In genomic region chr17:47654991-47655390, GRCh38 we compare ENCODE assay signal across 15 cellular contexts. TPM values are rescaled to one million over a fixed set of nuclear protein-coding genes. Genes with fewer than 3 reads are reported as not detected.
A peak's percentile ranks its signal among the peaks of the same experiment; 100 is the strongest.
DNase-seq lines count a peak whose midpoint lies in the region; ATAC-seq, FAIRE-seq and TF ChIP-seq lines count a peak whose summit lies in the region.
"Had no signal": no experiment of that assay in that cellular context is flagged by ENCODE, and none has a peak within 500 bp of the region (broad histone marks: within the 10 kb centered on the region; RNA-seq: fewer than 3 reads in every experiment).

No MANE protein-coding gene starts in this region.

- peak overlapping the region; percentile 60 for H3K4me3 Mint-ChIP-seq in activated CD4-positive, alpha-beta T cell treated with anti-CD3 and anti-CD28 coated beads for 36 hours

- intact Hi-C loops in activated CD4-positive, alpha-beta T cell treated with anti-CD3 and anti-CD28 coated beads for 36 hours (cut with DNase I, micrococcal nuclease) = no loop called here
- intact Hi-C loops in PC-3 (cut with micrococcal nuclease) (no loop called here), endothelial cell of umbilical vein (cut with micrococcal nuclease) (loop anchor here (5.0 kb wide), 1 partner anchor 32 kb away; no protein-coding TSS in a partner anchor)

- H3K9me3 ChIP-seq in PC-3 (ENCODE audit: low read length) (no peaks in the 10 kb centered on the region), endothelial cell of umbilical vein (replicated peaks; ENCODE audit: control insufficient read depth, insufficient read depth, low read length) (no peaks in the 10 kb centered on the region), trophoblast cell (ENCODE audit: insufficient read depth, low read depth, low read length) (no peaks in the 10 kb centered on the region)
- H3K9me3 ChIP-seq: ascending aorta, heart left ventricle, left lung, MG63 had no signal

- peak overlapping the region; percentile 10 for H3K4ac ChIP-seq in trophoblast cell (ENCODE audit: low read depth, low read length)

- peaks cover 37% of the 10 kb centered on the region for H3K4me1 ChIP-seq in PC-3 (ENCODE audit: insufficient read depth, low read length)
- H3K4me1 ChIP-seq in endothelial cell of umbilical vein (ENCODE audit: control insufficient read depth, extremely low read depth, insufficient read depth, low read length) = peaks cover 30% of the 10 kb centered on the region
- peaks cover 0 to 1% of the 10 kb centered on the region in 2 experiments for H3K4me1 ChIP-seq in trophoblast cell (ENCODE audit: control insufficient read depth in 1 of 2, insufficient read depth in 2 of 2, low read length in 2 of 2)

- H3K14ac ChIP-seq in trophoblast cell (ENCODE audit: low read length) = no peak overlapping the region

- POLR2A ChIA-PET in activated CD4-positive, alpha-beta T cell treated with anti-CD3 and anti-CD28 coated beads for 36 hours (lab: Charles Lee) = interaction anchor here (1.1 to 1.3 kb wide), 2 partner anchors 9 to 11 kb away, joined by 5 to 7 read pairs; no protein-coding TSS in a partner anchor
- POLR2A ChIA-PET in PC-3 (lab: Charles Lee; ENCODE audit: unreplicated experiment) (no interaction called here), endothelial cell of umbilical vein (lab: Charles Lee) (interaction anchor here (1.0 kb wide), 1 partner anchor 9 kb away, joined by 4 read pairs; no protein-coding TSS in a partner anchor)

- peak overlapping the region; percentile 66 for H3K27ac Mint-ChIP-seq in activated CD4-positive, alpha-beta T cell treated with anti-CD3 and anti-CD28 coated beads for 36 hours

- H3K36me3 Mint-ChIP-seq in activated CD4-positive, alpha-beta T cell treated with anti-CD3 and anti-CD28 coated beads for 36 hours (ENCODE audit: low read depth) = peaks cover 81% of the 10 kb centered on the region

- peaks cover 75% of the 10 kb centered on the region for H3K4me1 Mint-ChIP-seq in activated CD4-positive, alpha-beta T cell treated with anti-CD3 and anti-CD28 coated beads for 36 hours

- H3F3A ChIP-seq in PC-3 (ENCODE audit: low read length, unreplicated experiment) = peaks cover 3% of the 10 kb centered on the region

- H3K27me3 ChIP-seq in PC-3 (ENCODE audit: low read length) = no peaks in the 10 kb centered on the region
- no peaks in the 10 kb centered on the region for H3K27me3 ChIP-seq in endothelial cell of umbilical vein (ENCODE audit: control insufficient read depth in 2 of 2, insufficient read depth in 2 of 2, low read length in 2 of 2)
- H3K27me3 ChIP-seq in trophoblast cell (ENCODE audit: insufficient read depth, low read length) = no peaks in the 10 kb centered on the region
- H3K27me3 ChIP-seq: ascending aorta, heart left ventricle, left lung, MG63 had no signal

- BruUV-seq in PC-3 (replicated peaks; lab: Mats Ljungman, UMichigan) (no TSS peak), endothelial cell of umbilical vein (replicated peaks; lab: Mats Ljungman, UMichigan) (no TSS peak)

- H4K8ac ChIP-seq in trophoblast cell (ENCODE audit: low read depth, low read length) = no peak overlapping the region

- TF ChIP-seq POLR2A in endothelial cell of umbilical vein (IDR thresholded peaks at IDR 0.05; ENCODE audit: low read depth, low read length) = no peak

- no peak overlapping the region for H4K91ac ChIP-seq in trophoblast cell (ENCODE audit: low read depth, low read length)

- peaks cover 78% of the 10 kb centered on the region for H3K36me3 ChIP-seq in PC-3 (ENCODE audit: low read depth, low read length)
- H3K36me3 ChIP-seq in endothelial cell of umbilical vein (ENCODE audit: control insufficient read depth in 2 of 2, extremely low read depth in 1 of 2, insufficient read depth in 2 of 2, low read length in 2 of 2) = peaks cover 37 to 41% of the 10 kb centered on the region in 2 experiments
- peaks cover 26 to 54% of the 10 kb centered on the region in 2 experiments for H3K36me3 ChIP-seq in trophoblast cell (ENCODE audit: control insufficient read depth in 1 of 2, insufficient read depth in 2 of 2, low read length in 2 of 2)

- H2BK5ac ChIP-seq in trophoblast cell (ENCODE audit: low read depth, low read length, poor library complexity) = no peak overlapping the region

- no peak overlapping the region for H2BK120ac ChIP-seq in trophoblast cell (ENCODE audit: insufficient read depth, low read length, poor library complexity)

- dilution Hi-C loops in endothelial cell of umbilical vein (cut with MboI; ENCODE audit: extremely low pct_ligation_motif_present, low sequenced_read_pairs) = no loop called here

- H2AFZ ChIP-seq in PC-3 (ENCODE audit: low read length) = no peak overlapping the region
- no peak overlapping the region for H2AFZ ChIP-seq in endothelial cell of umbilical vein (ENCODE audit: low read depth, low read length)
- no peak overlapping the region for H2AFZ ChIP-seq in trophoblast cell (ENCODE audit: insufficient read depth, low read length, poor library complexity)

- no peak overlapping the region for H3K4me3 ChIP-seq in PC-3 (ENCODE audit: low read length)
- no peak overlapping the region for H3K4me3 ChIP-seq in endothelial cell of umbilical vein (replicated peaks in 1 of 3; ENCODE audit: insufficient read depth in 1 of 3, low read depth in 1 of 3, low read length in 3 of 3)
- no peak overlapping the region for H3K4me3 ChIP-seq in trophoblast cell (ENCODE audit: low read depth, low read length)
- H3K4me3 ChIP-seq: ascending aorta, heart left ventricle, left lung, MG63 had no signal

- no peaks in the 10 kb centered on the region for H3K9me3 Mint-ChIP-seq in activated CD4-positive, alpha-beta T cell treated with anti-CD3 and anti-CD28 coated beads for 36 hours (ENCODE audit: low read depth)

- no peak overlapping the region for H2AK5ac ChIP-seq in trophoblast cell (ENCODE audit: low read length)

- FAIRE-seq in endothelial cell of umbilical vein (lab: Jason Lieb, UNC) = no peak

- peaks cover 67% of the 10 kb centered on the region for H4K20me1 ChIP-seq in PC-3 (ENCODE audit: low read length)
- H4K20me1 ChIP-seq in endothelial cell of umbilical vein (replicated peaks; ENCODE audit: control insufficient read depth, extremely low read depth, insufficient read depth, low read length) = peaks cover 21% of the 10 kb centered on the region

- H3K9ac ChIP-seq in PC-3 (ENCODE audit: low read length) (no peak overlapping the region), endothelial cell of umbilical vein (replicated peaks; ENCODE audit: extremely low read depth, insufficient read depth, low read length) (no peak overlapping the region), trophoblast cell (ENCODE audit: low read length) (no peak overlapping the region)

- TF ChIP-seq CTCF in PC-3 (conservative IDR thresholded peaks at IDR 0.05; ENCODE audit: low read depth, low read length) (no peak), endothelial cell of umbilical vein (IDR thresholded peaks at IDR 0.05; ENCODE audit: extremely low read depth in 1 of 2, insufficient read depth in 1 of 2, low read depth in 1 of 2, low read length in 2 of 2) (no peak)

- H3K4me2 ChIP-seq in PC-3 (ENCODE audit: low read length) (peak overlapping the region; percentile 5), endothelial cell of umbilical vein (ENCODE audit: insufficient read depth, low read length) (peak overlapping the region; percentile 5), trophoblast cell (ENCODE audit: low read length) (no peak overlapping the region)

- CTCF ChIA-PET in activated CD4-positive, alpha-beta T cell treated with anti-CD3 and anti-CD28 coated beads for 36 hours (lab: Charles Lee) = interaction anchor here (0.9 to 7.0 kb wide), 4 partner anchors 9 to 45 kb away, joined by 3 to 71 read pairs (median 7); no protein-coding TSS in a partner anchor
- CTCF ChIA-PET in PC-3 (lab: Charles Lee) = interaction anchor here (0.6 kb wide), 1 partner anchor 292 kb away, joined by 4 read pairs; no protein-coding TSS in a partner anchor
- CTCF ChIA-PET in endothelial cell of umbilical vein (lab: Charles Lee) = interaction anchor here (0.7 to 2.3 kb wide), 3 partner anchors 10 to 36 kb away, joined by 3 to 6 read pairs (median 6); no protein-coding TSS in a partner anchor

- H4K12ac ChIP-seq in trophoblast cell (ENCODE audit: low read depth, low read length) = no peak overlapping the region

- peaks cover 6% of the 10 kb centered on the region for H3K79me1 ChIP-seq in trophoblast cell (ENCODE audit: low read length)

- H3K27me3 Mint-ChIP-seq in activated CD4-positive, alpha-beta T cell treated with anti-CD3 and anti-CD28 coated beads for 36 hours = no peaks in the 10 kb centered on the region

- no CpG with 5 or more reads among the region's 6 CpGs for WGBS in trophoblast cell (ENCODE audit: extremely low coverage, insufficient coverage, insufficient read length)

- no peak for DNase-seq in activated CD4-positive, alpha-beta T cell treated with anti-CD3 and anti-CD28 coated beads for 36 hours
- DNase-seq in activated CD4-positive, alpha-beta T cell treated with anti-CD3 and anti-CD28 coated beads for 48 hours = no peak
- DNase-seq in PC-3 = no peak
- DNase-seq in endothelial cell of umbilical vein (ENCODE audit: low read depth, low spot score) = no peak
- DNase-seq in trophoblast cell = no peak
- DNase-seq in NCI-H1417 treated with DMSO at 0.1 percent for 48 hours (lab: John Stamatoyannopoulos, UW) = no peak
- DNase-seq: heart left ventricle, left lung, MG63, NCI-H2227 treated with DMSO at 0.1 percent for 48 hours, occipital lobe, OCI-M1 had no signal

- peaks cover 85% of the 10 kb centered on the region for H3K79me2 ChIP-seq in PC-3 (ENCODE audit: low read length)
- H3K79me2 ChIP-seq in endothelial cell of umbilical vein (ENCODE audit: control insufficient read depth, insufficient read depth, low read length) = peaks cover 87% of the 10 kb centered on the region
- H3K79me2 ChIP-seq in trophoblast cell (ENCODE audit: control insufficient read depth, insufficient read depth, low read length, poor library complexity) = peaks cover 5% of the 10 kb centered on the region

- no peak for ATAC-seq in activated CD4-positive, alpha-beta T cell treated with anti-CD3 and anti-CD28 coated beads for 36 hours
- ATAC-seq in PC-3 (no peak), esophagus mucosa (no peak), GM21723 (IDR thresholded peaks at IDR 0.05; ENCODE audit: unreplicated experiment) (no peak)
- ATAC-seq: heart left ventricle, left lung had no signal

- H3K23ac ChIP-seq in trophoblast cell (ENCODE audit: low read length) = no peak overlapping the region

- no peak overlapping the region for H2BK12ac ChIP-seq in trophoblast cell (ENCODE audit: low read length)

- H3K9me2 ChIP-seq in PC-3 (replicated peaks; ENCODE audit: low read length) = no peaks in the 10 kb centered on the region

- no peak overlapping the region for H3K18ac ChIP-seq in trophoblast cell (ENCODE audit: low read length)

- no peaks in the 10 kb centered on the region for H3K9me1 ChIP-seq in endothelial cell of umbilical vein (replicated peaks; ENCODE audit: control insufficient read depth, extremely low read depth, insufficient read depth, low read length)

- H3K27ac ChIP-seq in PC-3 (ENCODE audit: low read length) (no peak overlapping the region), endothelial cell of umbilical vein (ENCODE audit: insufficient read depth, low read depth, low read length) (no peak overlapping the region), trophoblast cell (ENCODE audit: low read depth, low read length) (no peak overlapping the region)
- H3K27ac ChIP-seq: ascending aorta, heart left ventricle, left lung had no signal

RNA-seq across cellular contexts. Expression of gene KPNB1, which starts 5.3 kb away (rescaled TPM):
- total RNA-seq in activated CD4-positive, alpha-beta T cell treated with anti-CD3 and anti-CD28 coated beads for 36 hours = 100 to 1,000 TPM; 640 to 656 TPM
- 390 and 437 TPM in 2 replicates for total RNA-seq in PC-3 (2014; rRNA removed)
- 495 and 508 TPM in 2 replicates for total RNA-seq in endothelial cell of umbilical vein
- 108 and 119 TPM in 2 replicates for polyA plus RNA-seq in endothelial cell of umbilical vein
- 131 and 149 TPM in 2 replicates for polyA plus RNA-seq in endothelial cell of umbilical vein (2011; cell fraction: cytosol; rRNA removed)
- polyA plus RNA-seq in endothelial cell of umbilical vein (2011; cell fraction: nucleus; rRNA removed) = 215 and 290 TPM in 2 replicates
- 283 and 399 TPM in 2 replicates for polyA plus RNA-seq in endothelial cell of umbilical vein (2012)
- 310 and 339 TPM in 2 replicates for polyA minus RNA-seq in endothelial cell of umbilical vein
- 181 TPM for polyA minus RNA-seq in endothelial cell of umbilical vein (2011; cell fraction: cytosol; rRNA and poly(A)+ RNA removed)
- polyA minus RNA-seq in endothelial cell of umbilical vein (2011; cell fraction: nucleus; rRNA and poly(A)+ RNA removed) = 113 and 201 TPM in 2 replicates
- 148 and 159 TPM in 2 replicates for polyA plus RNA-seq in trophoblast cell (2013)
- 232 TPM for total RNA-seq in esophagus mucosa

RNA-seq across cellular contexts. Expression of gene TBKBP1, which starts 39.0 kb away (rescaled TPM):
- 10 to 100 TPM; 21.8 to 23.1 TPM for total RNA-seq in activated CD4-positive, alpha-beta T cell treated with anti-CD3 and anti-CD28 coated beads for 36 hours
- total RNA-seq in PC-3 (2014; rRNA removed) (9.0 and 12.8 TPM in 2 replicates), endothelial cell of umbilical vein (11.7 and 15.3 TPM in 2 replicates), esophagus mucosa (3.1 TPM)
- 7.0 and 7.2 TPM in 2 replicates for polyA plus RNA-seq in endothelial cell of umbilical vein
- 6.8 and 8.3 TPM in 2 replicates for polyA plus RNA-seq in endothelial cell of umbilical vein (2011; cell fraction: cytosol; rRNA removed)
- polyA plus RNA-seq in endothelial cell of umbilical vein (2011; cell fraction: nucleus; rRNA removed) = 31.1 and 36.6 TPM in 2 replicates
- polyA plus RNA-seq in endothelial cell of umbilical vein (2012) = 15.1 and 20.0 TPM in 2 replicates
- polyA minus RNA-seq in endothelial cell of umbilical vein = 4.3 and 9.9 TPM in 2 replicates
- polyA minus RNA-seq in endothelial cell of umbilical vein (2011; cell fraction: cytosol; rRNA and poly(A)+ RNA removed) = not detected
- 4.6 and 6.5 TPM in 2 replicates for polyA minus RNA-seq in endothelial cell of umbilical vein (2011; cell fraction: nucleus; rRNA and poly(A)+ RNA removed)
- polyA plus RNA-seq in trophoblast cell (2013) = 4.6 and 4.8 TPM in 2 replicates
